In genomic region chr10:111076191-111076681, GRCh38 we compare ENCODE assay signal across 9 cellular contexts. TPM values are rescaled to one million over a fixed set of nuclear protein-coding genes. Genes with fewer than 3 reads are reported as not detected.
DNase-seq lines count a peak whose midpoint lies in the region; ATAC-seq and TF ChIP-seq lines count a peak whose summit lies in the region.
"Had no signal": no experiment of that assay in that cellular context is flagged by ENCODE, and none has a peak within 500 bp of the region (broad histone marks: within the 10 kb centered on the region; RNA-seq: fewer than 3 reads in every experiment).

No MANE protein-coding gene starts in this region.

- peaks cover 11% of the 10 kb centered on the region for H3F3A ChIP-seq in neural progenitor cell (ENCODE audit: low read depth)

- peaks cover 8% of the 10 kb centered on the region for H3K4me1 Mint-ChIP-seq in activated T-helper 2 cell treated with anti-CD3 and anti-CD28 coated beads, Interferon-gamma antibody, Interleukin-2, Interleukin-4, amounts not matched to agents 10 μg/mL and 5 μg/mL and 100 μg/mL, durations not matched to agents 14 hours and 24 hours and 36 hours (ENCODE audit: low read depth)
- H3K4me1 Mint-ChIP-seq in neural progenitor cell: peaks cover 15% of the 10 kb centered on the region

- H3K27ac ChIP-seq in C4-2B (no peak overlapping the region), neural progenitor cell (no peak overlapping the region), upper lobe of left lung (no peak overlapping the region)

- H3K79me2 ChIP-seq in neural progenitor cell (ENCODE audit: low read depth): no peaks in the 10 kb centered on the region

- H3K27me3 ChIP-seq in neural progenitor cell: peaks cover 71% of the 10 kb centered on the region
- H3K27me3 ChIP-seq in upper lobe of left lung: peaks cover 0 to 37% (median 27%) of the 10 kb centered on the region in 4 donors

- peak; percentile 93 for TF ChIP-seq CTCF in C4-2B (conservative IDR thresholded peaks at IDR 0.05)
- peak; percentile 75 for TF ChIP-seq CTCF in foreskin fibroblast (IDR thresholded peaks at IDR 0.05; ENCODE audit: low read depth, low read length)
- TF ChIP-seq CTCF in neural progenitor cell (IDR thresholded peaks at IDR 0.05): peak; percentile 82
- peak; percentile 52 to 80 (median 70) for TF ChIP-seq CTCF in upper lobe of left lung (IDR thresholded peaks at IDR 0.05)

- no peak for TF ChIP-seq EP300 in upper lobe of left lung (IDR thresholded peaks at IDR 0.05)

- no peak overlapping the region for H3K27ac Mint-ChIP-seq in activated T-helper 2 cell treated with anti-CD3 and anti-CD28 coated beads, Interferon-gamma antibody, Interleukin-2, Interleukin-4, amounts not matched to agents 10 μg/mL and 5 μg/mL and 100 μg/mL, durations not matched to agents 14 hours and 24 hours and 36 hours
- no peak overlapping the region for H3K27ac Mint-ChIP-seq in neural progenitor cell

- DNase-seq in NCI-H748 treated with DMSO at 0.1 percent for 48 hours (lab: John Stamatoyannopoulos, UW) (peak; percentile 42), foreskin fibroblast (peak; percentile 33 to 77), neural progenitor cell (ENCODE audit: low spot score) (peak; percentile 95), upper lobe of left lung (peak; percentile 44 to 90)
- peak; percentile 23 for DNase-seq in activated T-helper 2 cell treated with anti-CD3 and anti-CD28 coated beads, Interferon-gamma antibody, Interleukin-2, Interleukin-4, amounts not matched to agents 10 μg/mL and 5 μg/mL and 100 μg/mL, durations not matched to agents 14 hours and 24 hours and 36 hours (ENCODE audit: low spot score)

- intact Hi-C loops in activated T-helper 2 cell treated with anti-CD3 and anti-CD28 coated beads, Interferon-gamma antibody, Interleukin-2, Interleukin-4, amounts not matched to agents 10 μg/mL and 5 μg/mL and 100 μg/mL, durations not matched to agents 14 hours and 24 hours and 36 hours (cut with micrococcal nuclease): loop anchor here (5.0 to 10.0 kb wide), 5 partner anchors 131 to 521 kb away; partner anchors contain the start of genes BBIP1, RBM20 and SHOC2

- peak overlapping the region; percentile 49 for H3K4me3 Mint-ChIP-seq in activated T-helper 2 cell treated with anti-CD3 and anti-CD28 coated beads, Interferon-gamma antibody, Interleukin-2, Interleukin-4, amounts not matched to agents 10 μg/mL and 5 μg/mL and 100 μg/mL, durations not matched to agents 14 hours and 24 hours and 36 hours (ENCODE audit: low read depth)
- H3K4me3 Mint-ChIP-seq in neural progenitor cell: peak overlapping the region; percentile 85

- H3K36me3 ChIP-seq in neural progenitor cell (no peaks in the 10 kb centered on the region), upper lobe of left lung (no peaks in the 10 kb centered on the region)

- peaks cover 72% of the 10 kb centered on the region for H3K27me3 Mint-ChIP-seq in activated T-helper 2 cell treated with anti-CD3 and anti-CD28 coated beads, Interferon-gamma antibody, Interleukin-2, Interleukin-4, amounts not matched to agents 10 μg/mL and 5 μg/mL and 100 μg/mL, durations not matched to agents 14 hours and 24 hours and 36 hours (ENCODE audit: low read depth)
- peaks cover 20% of the 10 kb centered on the region for H3K27me3 Mint-ChIP-seq in neural progenitor cell (ENCODE audit: insufficient read depth, low read depth)

- H3K4me2 ChIP-seq in neural progenitor cell: peak overlapping the region; percentile 89

- peak overlapping the region; percentile 44 to 59 for H3K4me3 ChIP-seq in foreskin fibroblast (ENCODE audit: low read depth in 1 of 2, low read length in 2 of 2)
- H3K4me3 ChIP-seq in neural progenitor cell: peak overlapping the region; percentile 62
- H3K4me3 ChIP-seq in upper lobe of left lung: peak overlapping the region in 3 of 4 donors; percentile 39 to 54 (median 54)

- ATAC-seq in GM19043 (IDR thresholded peaks at IDR 0.05; ENCODE audit: low read depth, unreplicated experiment) (peak; percentile 73), HG03354 (IDR thresholded peaks at IDR 0.05; ENCODE audit: poor library complexity, severe bottlenecking, unreplicated experiment) (peak; percentile 78), upper lobe of left lung (ENCODE audit: low FRiP score in 2 of 2) (peak; percentile 77 to 88)

- 2% methylated on average over 23 to 39 of the region's 39 CpGs for WGBS in upper lobe of left lung, 2 donors

- H3K9me3 ChIP-seq in neural progenitor cell (ENCODE audit: low read depth) (no peaks in the 10 kb centered on the region), upper lobe of left lung (no peaks in the 10 kb centered on the region)

- TF ChIP-seq POLR2A in upper lobe of left lung (IDR thresholded peaks at IDR 0.05): no peak

- H3K4me1 ChIP-seq in neural progenitor cell (no peaks in the 10 kb centered on the region), upper lobe of left lung (peaks cover 25 to 31% (median 27%) of the 10 kb centered on the region in 4 donors)

- peak overlapping the region; percentile 96 for H2AFZ ChIP-seq in neural progenitor cell (replicated peaks)

- H4K20me1 ChIP-seq in neural progenitor cell (ENCODE audit: low read depth): no peaks in the 10 kb centered on the region

- no peaks in the 10 kb centered on the region for H3K36me3 Mint-ChIP-seq in activated T-helper 2 cell treated with anti-CD3 and anti-CD28 coated beads, Interferon-gamma antibody, Interleukin-2, Interleukin-4, amounts not matched to agents 10 μg/mL and 5 μg/mL and 100 μg/mL, durations not matched to agents 14 hours and 24 hours and 36 hours (ENCODE audit: low read depth)
- H3K36me3 Mint-ChIP-seq in neural progenitor cell: peaks cover 2% of the 10 kb centered on the region

- H3K9ac ChIP-seq in neural progenitor cell: no peak overlapping the region

- no peaks in the 10 kb centered on the region for H3K9me3 Mint-ChIP-seq in activated T-helper 2 cell treated with anti-CD3 and anti-CD28 coated beads, Interferon-gamma antibody, Interleukin-2, Interleukin-4, amounts not matched to agents 10 μg/mL and 5 μg/mL and 100 μg/mL, durations not matched to agents 14 hours and 24 hours and 36 hours
- peaks cover 8% of the 10 kb centered on the region for H3K9me3 Mint-ChIP-seq in neural progenitor cell

RNA-seq across cellular contexts. Expression of gene ADRA2A, which starts 0.6 kb away (rescaled TPM):
- not detected in 2 replicates for total RNA-seq in activated T-helper 2 cell treated with anti-CD3 and anti-CD28 coated beads, Interferon-gamma antibody, Interleukin-2, Interleukin-4, amounts not matched to agents 10 μg/mL and 5 μg/mL and 100 μg/mL, durations not matched to agents 14 hours and 24 hours and 36 hours
- 0.06 TPM in 1 of 2 replicates, not detected in the other for total RNA-seq in neural progenitor cell (ENCODE audit: low replicate concordance)
- 1 to 10 TPM; 1.5 to 5.6 (median 2.5) TPM for total RNA-seq in upper lobe of left lung
- total RNA-seq: T-helper 2 cell treated with Interferon-gamma antibody and Interleukin-4, amounts not matched to agents 100 ng/mL and 5 ng/mL, for 36 hours had no signal

Comparison
In these comparisons a context has a peak if more than half of its experiments do, and no peak if none do; other contexts are left out.
1. DNase-seq: peak in every context shown above with its lines; median percentile 95 in neural progenitor cell; 67 in upper lobe of left lung; 55 in foreskin fibroblast; 42 in NCI-H748 treated with DMSO at 0.1 percent for 48 hours; 23 in activated T-helper 2 cell treated with anti-CD3 and anti-CD28 coated beads, Interferon-gamma antibody, Interleukin-2, Interleukin-4, amounts not matched to agents 10 μg/mL and 5 μg/mL and 100 μg/mL, durations not matched to agents 14 hours and 24 hours and 36 hours.